9 cellular contexts compared by ENCODE assay signal in the genomic region with DNA sequence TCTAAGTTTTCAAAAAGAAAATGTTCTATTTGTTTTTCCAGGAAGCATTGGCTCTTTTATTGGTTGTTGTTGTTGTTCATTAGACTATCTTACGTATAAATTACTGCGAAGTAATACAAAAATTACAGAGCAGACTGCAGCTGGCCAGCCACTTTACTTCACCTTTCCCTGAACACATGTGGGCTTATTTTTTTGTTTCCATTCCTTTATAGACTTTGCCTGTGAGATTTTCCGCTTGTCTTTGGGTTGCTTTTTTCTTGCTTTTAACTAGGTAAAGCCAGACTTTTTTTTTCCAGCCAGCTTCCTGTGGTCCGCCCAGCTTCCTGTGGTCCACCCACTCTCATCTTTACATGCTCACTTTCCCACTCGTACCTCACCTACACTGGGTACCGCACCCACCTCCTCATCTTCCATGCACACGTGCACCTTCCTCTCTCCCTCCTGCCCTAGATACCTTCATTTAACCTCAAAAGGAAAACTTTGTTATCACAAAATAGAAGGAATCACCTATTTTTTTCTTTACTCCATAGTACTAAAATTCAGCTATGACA.
A peak's percentile ranks its signal among the peaks of the same experiment; 100 is the strongest.
DNase-seq lines count a peak whose midpoint lies in the region; ATAC-seq and TF ChIP-seq lines count a peak whose summit lies in the region.
"Had no signal": no experiment of that assay in that cellular context is flagged by ENCODE, and none has a peak within 500 bp of the region (broad histone marks: within the 10 kb centered on the region; RNA-seq: fewer than 3 reads in every experiment).

No MANE protein-coding gene starts in this region.

- DNase-seq in left ventricle myocardium inferior, result no peak
- DNase-seq in Right ventricle myocardium inferior (ENCODE audit: missing footprints), result no peak
- DNase-seq in breast epithelium (ENCODE audit: low spot score in 2 of 2), result no peak
- DNase-seq in thoracic aorta (ENCODE audit: low spot score), result no peak

- H3K27ac ChIP-seq in left ventricle myocardium inferior (replicated peaks) (no peak overlapping the region), breast epithelium (no peak overlapping the region), thoracic aorta (no peak overlapping the region)

- peak overlapping the region; percentile 32 for H3K4me3 ChIP-seq in left ventricle myocardium inferior
- H3K4me3 ChIP-seq in breast epithelium, result peak overlapping the region in 2 of 3 donors; percentile 35 to 48
- H3K4me3 ChIP-seq in thoracic aorta, result peak overlapping the region; percentile 10
- H3K4me3 ChIP-seq: lung had no signal

- H3K36me3 ChIP-seq in left ventricle myocardium inferior, result no peaks in the 10 kb centered on the region
- H3K36me3 ChIP-seq in breast epithelium, result no peaks in the 10 kb centered on the region
- no peaks in the 10 kb centered on the region for H3K36me3 ChIP-seq in thoracic aorta

- H3K4me1 ChIP-seq in left ventricle myocardium inferior (peaks cover 11% of the 10 kb centered on the region), breast epithelium (no peaks in the 10 kb centered on the region), thoracic aorta (ENCODE audit: control insufficient read depth in 1 of 2, low read depth in 2 of 2) (peaks cover 6 to 10% of the 10 kb centered on the region in 2 donors)

- TF ChIP-seq POLR2A in breast epithelium (IDR thresholded peaks at IDR 0.05), result no peak

- TF ChIP-seq CTCF in left ventricle myocardium inferior (IDR thresholded peaks at IDR 0.05; ENCODE audit: borderline replicate concordance), result no peak
- TF ChIP-seq CTCF in breast epithelium (IDR thresholded peaks at IDR 0.05), result no peak
- no peak for TF ChIP-seq CTCF in thoracic aorta (IDR thresholded peaks at IDR 0.05)

- H3K9me3 ChIP-seq in left ventricle myocardium inferior (replicated peaks) (no peaks in the 10 kb centered on the region), breast epithelium (no peaks in the 10 kb centered on the region), thoracic aorta (no peaks in the 10 kb centered on the region)

- ATAC-seq in Right ventricle myocardium inferior (no peak), HG03571 (IDR thresholded peaks at IDR 0.05; ENCODE audit: unreplicated experiment) (peak; percentile 20), thoracic aorta (ENCODE audit: insufficient number of reproducible peaks, low FRiP score, low read depth) (no peak), HG03439 (IDR thresholded peaks at IDR 0.05; ENCODE audit: unreplicated experiment) (no peak), HG03469 (IDR thresholded peaks at IDR 0.05; ENCODE audit: unreplicated experiment) (no peak), HG03108 (IDR thresholded peaks at IDR 0.05; ENCODE audit: unreplicated experiment) (no peak)

- intact Hi-C loops in left ventricle myocardium inferior (cut with micrococcal nuclease) (loop anchor here (5.0 kb wide), 1 partner anchor 125 kb away; no protein-coding TSS in a partner anchor), Right ventricle myocardium inferior (cut with DNase I) (loop anchor here (1.0 kb wide), 1 partner anchor 123 kb away; no protein-coding TSS in a partner anchor), breast epithelium (cut with DNase I; ENCODE audit: low total_unique reads) (loop anchor here (5.0 kb wide), 2 partner anchors 125 to 690 kb away; no protein-coding TSS in a partner anchor)

- no peaks in the 10 kb centered on the region for H3K27me3 ChIP-seq in left ventricle myocardium inferior (ENCODE audit: low read depth)
- H3K27me3 ChIP-seq in breast epithelium, result no peaks in the 10 kb centered on the region
- H3K27me3 ChIP-seq in thoracic aorta (replicated peaks; ENCODE audit: insufficient read depth), result no peaks in the 10 kb centered on the region
